ENCODE assay signal across 8 cellular contexts in the genomic region with DNA sequence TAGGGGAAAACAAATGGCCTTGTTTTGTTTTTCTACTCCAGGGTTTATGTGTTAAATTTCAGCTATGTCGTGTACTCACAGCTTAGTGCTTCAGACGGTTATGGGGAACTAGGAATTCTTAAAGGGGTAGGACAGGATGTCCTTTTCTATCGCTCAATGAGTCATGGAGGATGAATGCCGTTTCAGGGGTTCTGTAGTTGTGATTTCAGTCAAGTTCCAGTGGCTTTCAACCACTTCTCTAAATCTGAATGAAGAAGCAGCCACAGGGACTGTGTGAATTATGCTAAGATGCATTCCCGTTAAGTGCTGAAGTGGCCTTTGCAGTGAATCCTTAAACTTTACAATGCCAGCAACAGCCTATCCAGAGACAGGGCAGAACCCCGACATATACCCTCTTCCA.
DNase-seq lines count a peak whose midpoint lies in the region; ATAC-seq and TF ChIP-seq lines count a peak whose summit lies in the region.

No MANE protein-coding gene starts in this region.

- in situ Hi-C loops in G401 (cut with HindIII; ENCODE audit: low sequenced_read_pairs): no loop called here

- DNase-seq in AML-193 (lab: John Stamatoyannopoulos, UW) (peak; percentile 78 to 84), activated B cell treated with CpG ODN at 0.5 μM for 24 hours (peak; percentile 21), inferior parietal cortex (ENCODE audit: extremely low spot score) (peak; percentile 56), superior temporal gyrus (ENCODE audit: extremely low spot score) (peak; percentile 54), NCI-H748 treated with DMSO at 0.1 percent for 48 hours (lab: John Stamatoyannopoulos, UW) (no peak), G401 (ENCODE audit: low spot score) (no peak)

- no peaks in the 10 kb centered on the region for H3K27me3 Mint-ChIP-seq in activated B cell treated with CpG ODN at 0.5 μM for 24 hours

- intact Hi-C loops in activated B cell treated with CpG ODN at 0.5 μM for 24 hours (cut with micrococcal nuclease): loop anchor here (1.0 to 10.0 kb wide), 19 partner anchors 8 to 1814 kb away; a partner anchor contains a TSS

- peak overlapping the region; percentile 37 for H3K4me3 Mint-ChIP-seq in activated B cell treated with CpG ODN at 0.5 μM for 24 hours

- no peaks in the 10 kb centered on the region for H3K36me3 Mint-ChIP-seq in activated B cell treated with CpG ODN at 0.5 μM for 24 hours (ENCODE audit: low read depth)

- peak overlapping the region; percentile 77 for H3K27ac Mint-ChIP-seq in activated B cell treated with CpG ODN at 0.5 μM for 24 hours

- TF ChIP-seq CTCF in activated B cell treated with CpG ODN at 0.5 μM for 24 hours (IDR thresholded peaks at IDR 0.05): no peak

- ATAC-seq in GM19452 (IDR thresholded peaks at IDR 0.05; ENCODE audit: unreplicated experiment) (peak; percentile 87), HG03432 (IDR thresholded peaks at IDR 0.05; ENCODE audit: unreplicated experiment) (peak; percentile 84), activated B cell treated with CpG ODN at 0.5 μM for 24 hours (ENCODE audit: low read depth) (peak; percentile 73)

- POLR2A ChIA-PET in activated B cell treated with CpG ODN at 0.5 μM for 24 hours (lab: Charles Lee): interaction anchor here (0.5 to 3.5 kb wide), 15 partner anchors 9 to 1283 kb away, joined by 3 to 35 read pairs (median 5); a partner anchor contains a TSS

- peaks cover 66% of the 10 kb centered on the region for H3K4me1 Mint-ChIP-seq in activated B cell treated with CpG ODN at 0.5 μM for 24 hours

- CTCF ChIA-PET in activated B cell treated with CpG ODN at 0.5 μM for 24 hours (lab: Charles Lee): interaction anchor here (2.7 kb wide), 1 partner anchor 59 kb away, joined by 8 read pairs; no protein-coding TSS in a partner anchor

- no peaks in the 10 kb centered on the region for H3K9me3 Mint-ChIP-seq in activated B cell treated with CpG ODN at 0.5 μM for 24 hours

Comparison
In these comparisons a context has a peak if more than half of its experiments do, and no peak if none do; other contexts are left out.
1. DNase-seq: peak in AML-193 (2 of 2), activated B cell treated with CpG ODN at 0.5 μM for 24 hours (single experiment), inferior parietal cortex (single experiment) and superior temporal gyrus (single experiment); none in NCI-H748 treated with DMSO at 0.1 percent for 48 hours (single experiment) and G401 (single experiment).
2. Peak in every context shown above with its lines, with median percentiles within 50 percentile points of each other: ATAC-seq.